14 cellular contexts compared by ENCODE assay signal in the genomic region with DNA sequence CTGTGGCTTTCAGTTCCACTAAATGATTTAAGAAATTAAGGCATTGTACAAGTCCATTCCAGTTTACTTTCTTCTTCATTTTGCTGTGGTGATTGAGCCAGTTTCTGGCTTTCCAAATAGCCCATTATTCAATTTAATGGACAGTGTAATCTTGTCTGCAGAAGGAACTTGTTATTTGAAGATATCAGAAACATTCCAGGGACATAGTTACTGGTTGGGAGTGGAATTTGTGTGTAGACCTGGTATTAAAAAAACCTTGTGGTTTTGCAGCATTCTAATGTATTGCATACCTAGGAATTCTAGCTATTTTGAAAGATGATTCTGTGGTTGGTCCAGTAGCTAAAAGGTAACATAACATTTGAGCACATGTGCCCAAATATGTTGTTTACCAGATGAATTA.
DNase-seq lines count a peak whose midpoint lies in the region; ATAC-seq and TF ChIP-seq lines count a peak whose summit lies in the region.
"Had no signal": no experiment of that assay in that cellular context is flagged by ENCODE, and none has a peak within 500 bp of the region (broad histone marks: within the 10 kb centered on the region; RNA-seq: fewer than 3 reads in every experiment).

No MANE protein-coding gene starts in this region.

- TF ChIP-seq CTCF in epithelial cell of esophagus (IDR thresholded peaks at IDR 0.05; ENCODE audit: insufficient read depth, low read depth, low read length, missing control alignments) (no peak), omental fat pad (IDR thresholded peaks at IDR 0.05) (no peak), ascending aorta (IDR thresholded peaks at IDR 0.05) (no peak)

- DNase-seq in Daoy (ENCODE audit: low read depth) (peak; percentile 36), MV-4-11 (lab: John Stamatoyannopoulos, UW) (peak; percentile 8), epithelial cell of esophagus (ENCODE audit: low read depth) (peak; percentile 43), omental fat pad (ENCODE audit: low spot score) (no peak), NCI-H1436 (lab: John Stamatoyannopoulos, UW) (no peak), SHP77 treated with DMSO at 0.1 percent for 48 hours (lab: John Stamatoyannopoulos, UW) (no peak), ascending aorta (ENCODE audit: low spot score in 2 of 2) (no peak), NCI-H2107 (lab: John Stamatoyannopoulos, UW) (no peak)
- DNase-seq: activated CD4-positive, alpha-beta memory T cell treated with anti-CD3 and anti-CD28 coated beads, Interleukin-2, amount 10 ng/mL, durations not matched to agents 7 days and 5 days; activated naive CD4-positive, alpha-beta T cell; Karpas-422; occipital lobe; stimulated activated CD4-positive, alpha-beta T cell treated with anti-CD3 and anti-CD28 coated beads, Interleukin-1b, Interleukin-23, amount 100 ng/mL, for 48 hours; T-helper 2 cell had no signal

- H3K27me3 ChIP-seq in ascending aorta: no peaks in the 10 kb centered on the region

- no peaks in the 10 kb centered on the region for H3K36me3 ChIP-seq in ascending aorta

- no peak overlapping the region for H3K27ac ChIP-seq in ascending aorta

- intact Hi-C loops in ascending aorta (cut with DNase I): no loop called here

- H3K4me3 ChIP-seq in epithelial cell of esophagus (ENCODE audit: low read length) (no peak overlapping the region), ascending aorta (no peak overlapping the region)

- H3K4me1 ChIP-seq in ascending aorta: no peaks in the 10 kb centered on the region

- H3K9me3 ChIP-seq in ascending aorta: no peaks in the 10 kb centered on the region

- peak; percentile 41 for ATAC-seq in omental fat pad (ENCODE audit: low FRiP score)

Comparison
In these comparisons a context has a peak if more than half of its experiments do, and no peak if none do; other contexts are left out.
1. DNase-seq: peak in Daoy (single experiment), MV-4-11 (single experiment) and epithelial cell of esophagus (single experiment); none in omental fat pad (single experiment), NCI-H1436 (single experiment), SHP77 treated with DMSO at 0.1 percent for 48 hours (single experiment), ascending aorta (0 of 2) and NCI-H2107 (single experiment).